ENCODE assay signal across 8 cellular contexts in genomic region chr19:48543121-48543710, GRCh38. TPM values are rescaled to one million over a fixed set of nuclear protein-coding genes. Genes with fewer than 3 reads are reported as not detected.
DNase-seq lines count a peak whose midpoint lies in the region; ATAC-seq and TF ChIP-seq lines count a peak whose summit lies in the region.

No MANE protein-coding gene starts in this region.

- no peak for TF ChIP-seq CTCF in breast epithelium (IDR thresholded peaks at IDR 0.05)

- no peaks in the 10 kb centered on the region for H3K9me3 ChIP-seq in MG63
- H3K9me3 ChIP-seq in breast epithelium, result no peaks in the 10 kb centered on the region

- H3K27ac ChIP-seq in breast epithelium, result peak overlapping the region; percentile 75 to 80

- intact Hi-C loops in breast epithelium (cut with DNase I; ENCODE audit: low total_unique reads), result no loop called here

- no peak for TF ChIP-seq POLR2A in breast epithelium (IDR thresholded peaks at IDR 0.05)

- no peak for ATAC-seq in GM21515 (IDR thresholded peaks at IDR 0.05; ENCODE audit: unreplicated experiment)

- H3K27me3 ChIP-seq in MG63 (no peaks in the 10 kb centered on the region), breast epithelium (no peaks in the 10 kb centered on the region)

- H3K36me3 ChIP-seq in MG63 (no peaks in the 10 kb centered on the region), breast epithelium (no peaks in the 10 kb centered on the region)

- H3K4me3 ChIP-seq in MG63 (no peak overlapping the region), breast epithelium (peak overlapping the region in 2 of 3 donors; percentile 11 to 39)

- no peaks in the 10 kb centered on the region for H3K4me1 ChIP-seq in breast epithelium

- peak; percentile 68 for DNase-seq in COLO668 (lab: John Stamatoyannopoulos, UW; ENCODE audit: unreplicated experiment)
- DNase-seq in MG63, result peak; percentile 89
- DNase-seq in breast epithelium (ENCODE audit: low spot score in 2 of 2), result peak; percentile 85 to 92
- peak; percentile 58 for DNase-seq in mucosa of gallbladder (ENCODE audit: low spot score)
- DNase-seq in activated CD8-positive, alpha-beta memory T cell treated with anti-CD3 and anti-CD28 coated beads for 24 hours, result no peak
- DNase-seq in stimulated activated CD4-positive, alpha-beta T cell treated with anti-CD3 and anti-CD28 coated beads, Interleukin-12 subunit alpha, Interleukin-12 subunit beta, amount 100 ng/mL, for 4 hours, result no peak
- no peak for DNase-seq in effector CD4-positive, alpha-beta T cell

RNA-seq across cellular contexts. Expression of gene SULT2B1, which starts 8.8 kb away (rescaled TPM):
- 0.49 TPM in 1 of 2 replicates, not detected in the other for total RNA-seq in MG63 (2014; rRNA removed; shearing (Covaris generic); ENCODE audit: low replicate concordance)
- total RNA-seq in breast epithelium (1 to 10 TPM in 2 of 3 donors, not detected in 1; 5.6 to 7.5 TPM), mucosa of gallbladder (13.1 TPM)

RNA-seq across cellular contexts. Expression of gene LMTK3, which starts 31.6 kb away (rescaled TPM):
- not detected in 2 replicates for total RNA-seq in MG63 (2014; rRNA removed; shearing (Covaris generic); ENCODE audit: low replicate concordance)
- total RNA-seq in breast epithelium (1 to 10 TPM in 2 of 3 donors, not detected in 1; 1.3 to 2.9 TPM), mucosa of gallbladder (21.0 TPM)

Comparison
In these comparisons a context has a peak if more than half of its experiments do, and no peak if none do; other contexts are left out.
1. DNase-seq: peak in COLO668 (single experiment), MG63 (single experiment), breast epithelium (2 of 2) and mucosa of gallbladder (single experiment); none in activated CD8-positive, alpha-beta memory T cell treated with anti-CD3 and anti-CD28 coated beads for 24 hours (single experiment), stimulated activated CD4-positive, alpha-beta T cell treated with anti-CD3 and anti-CD28 coated beads, Interleukin-12 subunit alpha, Interleukin-12 subunit beta, amount 100 ng/mL, for 4 hours (single experiment) and effector CD4-positive, alpha-beta T cell (single experiment).